In genomic region chr1:23679815-23680214, GRCh38 we compare ENCODE assay signal across 33 cellular contexts.
"Had no signal": no experiment of that assay in that cellular context is flagged by ENCODE, and none has a peak within 500 bp of the region (broad histone marks: within the 10 kb centered on the region; RNA-seq: fewer than 3 reads in every experiment).

No MANE protein-coding gene starts in this region.

- H3K27ac ChIP-seq: adrenal gland, ascending aorta, body of pancreas, brain microvascular endothelial cell, breast epithelium, cardiac muscle cell had no signal

- ATAC-seq: activated naive CD4-positive, alpha-beta T cell treated with anti-CD3 and anti-CD28 coated beads, Interleukin-2, amount 50 U/mL, for 72 hours; activated naive CD8-positive, alpha-beta T cell treated with anti-CD3 and anti-CD28 coated beads, Interleukin-2, amount 50 U/mL, for 24 hours; activated T-cell treated with anti-CD3 and anti-CD28 coated beads, Interleukin-2, amount 50 U/mL, for 4 hours; activated T-cell treated with anti-CD3 and anti-CD28 coated beads, Interleukin-2, amount 50 U/mL, for 72 hours; activated T-helper 17 cell treated with anti-CD3 and anti-CD28 coated beads, Interleukin-2, amount 50 U/mL, for 72 hours; body of pancreas had no signal

- H3K4me1 ChIP-seq: adrenal gland, ascending aorta, body of pancreas, breast epithelium had no signal

- FAIRE-seq: astrocyte, bronchial epithelial cell had no signal

- DNase-seq: activated effector memory CD4-positive, alpha-beta T cell treated with anti-CD3 and anti-CD28 coated beads, Interleukin-2, amount 50 U/mL, for 16 hours; activated effector memory CD4-positive, alpha-beta T cell treated with Interleukin-2 at 50 U/mL for 16 hours; activated gamma-delta T cell; activated gamma-delta T cell treated with Interleukin-2 at 50 U/mL for 16 hours; activated naive CD4-positive, alpha-beta T cell; activated naive CD4-positive, alpha-beta T cell treated with anti-CD3 and anti-CD28 coated beads for 36 hours; activated naive CD4-positive, alpha-beta T cell treated with anti-CD3 and anti-CD28 coated beads, Interleukin-2, amount 10 ng/mL, durations not matched to agents 7 days and 5 days; activated naive CD4-positive, alpha-beta T cell treated with anti-CD3 and anti-CD28 coated beads, Interleukin-2, amount 50 U/mL, for 16 hours; activated naive CD4-positive, alpha-beta T cell treated with Interleukin-2 at 50 U/mL for 16 hours; activated naive CD8-positive, alpha-beta T cell treated with anti-CD3 and anti-CD28 coated beads for 36 hours; activated naive CD8-positive, alpha-beta T cell treated with anti-CD3 and anti-CD28 coated beads, Interleukin-2, amount 10 ng/mL, durations not matched to agents 7 days and 5 days; activated naive CD8-positive, alpha-beta T cell treated with anti-CD3 and anti-CD28 coated beads, Interleukin-2, amount 50 U/mL, for 24 hours; activated T-cell treated with anti-CD3 and anti-CD28 coated beads, Interleukin-2, amount 50 U/mL, for 24 hours; activated T-cell treated with anti-CD3 and anti-CD28 coated beads, Interleukin-2, amount 50 U/mL, for 4 hours; activated T-cell treated with anti-CD3 and anti-CD28 coated beads, Interleukin-2, amount 50 U/mL, for 48 hours; activated T-cell treated with anti-CD3 and anti-CD28 coated beads, Interleukin-2, amount 50 U/mL, for 72 hours; adrenal gland; amniotic stem cell; amygdala; anterior cingulate cortex; aorta; body of pancreas; brain microvascular endothelial cell; caudate nucleus; central memory CD4-positive, alpha-beta T cell; cerebellar nuclear complex had no signal

- H3K36me3 ChIP-seq: adrenal gland, ascending aorta, brain microvascular endothelial cell, breast epithelium, cardiac muscle cell had no signal

- H3K27me3 ChIP-seq: ascending aorta, body of pancreas, breast epithelium had no signal

- H3K9me3 ChIP-seq: adrenal gland, ascending aorta, body of pancreas, breast epithelium had no signal

- H3K4me3 ChIP-seq: adrenal gland, ascending aorta, body of pancreas, breast epithelium, cardiac muscle cell had no signal
